Comparison of ENCODE assay signal across 1 cellular context in genomic region chr11:1027483-1028290, GRCh38.
TF ChIP-seq lines count a peak whose summit lies in the region.

No MANE protein-coding gene starts in this region.

TF ChIP-seq in HepG2, 621 proteins besides CTCF, POLR2A, EP300 and RAD21:
- TF ChIP-seq ZNF713 (CRISPR knock-in tag; IDR thresholded peaks at IDR 0.05) (no peak), CC2D1A (CRISPR knock-in tag; IDR thresholded peaks at IDR 0.05) (no peak), ZNF572 (CRISPR knock-in tag; IDR thresholded peaks at IDR 0.05) (no peak), PHF5A (CRISPR knock-in tag; IDR thresholded peaks at IDR 0.05; ENCODE audit: low read depth, unreplicated experiment) (no peak), IRF2 (CRISPR knock-in tag; IDR thresholded peaks at IDR 0.05) (no peak), ARNTL (CRISPR knock-in tag; IDR thresholded peaks at IDR 0.05) (no peak), CHD2 (IDR thresholded peaks at IDR 0.05; ENCODE audit: low read depth, low read length) (no peak), ZNF510 (CRISPR knock-in tag; IDR thresholded peaks at IDR 0.05; ENCODE audit: low read depth) (no peak), TARDBP (CRISPR knock-in tag; IDR thresholded peaks at IDR 0.05) (no peak), ZNF142 (CRISPR knock-in tag; IDR thresholded peaks at IDR 0.05) (no peak), ZNF512B (CRISPR knock-in tag; IDR thresholded peaks at IDR 0.05; ENCODE audit: borderline replicate concordance) (no peak), NCOA2 (CRISPR knock-in tag; IDR thresholded peaks at IDR 0.05) (no peak), NR0B2 (CRISPR knock-in tag; IDR thresholded peaks at IDR 0.05) (no peak), HOXA3 (CRISPR knock-in tag; IDR thresholded peaks at IDR 0.05) (no peak), ZNF570 (CRISPR knock-in tag; IDR thresholded peaks at IDR 0.05; ENCODE audit: borderline replicate concordance) (no peak), ZNF160 (CRISPR knock-in tag; IDR thresholded peaks at IDR 0.05) (no peak), SETDB1 (CRISPR knock-in tag; IDR thresholded peaks at IDR 0.05; ENCODE audit: borderline replicate concordance) (no peak), SMAD9 (CRISPR knock-in tag; IDR thresholded peaks at IDR 0.05) (no peak), TFDP2 (CRISPR knock-in tag; IDR thresholded peaks at IDR 0.05) (no peak), ZNF367 (CRISPR knock-in tag; IDR thresholded peaks at IDR 0.05; ENCODE audit: borderline replicate concordance) (no peak)
